In the genomic region with DNA sequence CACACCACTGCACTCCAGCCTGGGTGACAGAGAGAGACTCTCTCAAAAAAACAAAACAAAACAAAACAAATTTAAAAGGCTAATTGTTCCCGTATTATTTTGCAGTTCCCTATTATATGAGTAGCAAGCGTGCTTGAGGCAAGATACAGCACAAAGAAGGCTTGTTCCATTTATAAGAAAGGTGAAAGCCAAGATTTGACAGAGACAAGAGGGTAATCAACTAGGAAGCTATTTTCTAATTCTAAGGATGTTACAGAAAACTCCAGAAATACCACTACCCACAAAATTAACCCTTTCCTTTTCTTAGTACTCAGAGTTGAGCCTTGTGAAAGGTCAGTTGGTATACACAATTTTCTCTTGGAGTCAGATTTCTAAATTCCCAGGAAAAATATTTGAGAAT, we compare ENCODE assay signal across 30 cellular contexts.
DNase-seq lines count a peak whose midpoint lies in the region; FAIRE-seq and TF ChIP-seq lines count a peak whose summit lies in the region.
"Had no signal": no experiment of that assay in that cellular context is flagged by ENCODE, and none has a peak within 500 bp of the region (broad histone marks: within the 10 kb centered on the region; RNA-seq: fewer than 3 reads in every experiment).

No MANE protein-coding gene starts in this region.

- H3K36me3 Mint-ChIP-seq in astrocyte (ENCODE audit: low read depth, unreplicated experiment) = no peaks in the 10 kb centered on the region
- H3K36me3 Mint-ChIP-seq in activated T-helper 1 cell treated with anti-CD3 and anti-CD28 coated beads, Interleukin-12 subunit alpha, Interleukin-12 subunit beta, Interleukin-2, Interleukin-4 antibody, amounts not matched to agents 30 ng/mL and 10 ng/mL and 1 ng/mL, durations not matched to agents 14 hours and 24 hours and 36 hours (ENCODE audit: low read depth) = no peaks in the 10 kb centered on the region
- H3K36me3 Mint-ChIP-seq: activated naive CD4-positive, alpha-beta T cell treated with anti-CD3 and anti-CD28 coated beads, Interleukin-2, amount 50 U/mL, for 24 hours had no signal

- no peaks in the 10 kb centered on the region for H3K9me3 ChIP-seq in left ventricle myocardium inferior (replicated peaks)
- H3K9me3 ChIP-seq in astrocyte (ENCODE audit: insufficient read depth, low read depth, low read length) = no peaks in the 10 kb centered on the region
- no peaks in the 10 kb centered on the region for H3K9me3 ChIP-seq in mesodermal cell (ENCODE audit: control insufficient read depth, low read length)
- H3K9me3 ChIP-seq: Caco-2, left lung, sigmoid colon, stomach, transverse colon had no signal

- no peaks in the 10 kb centered on the region for H3K27me3 Mint-ChIP-seq in astrocyte (ENCODE audit: low read depth, unreplicated experiment)
- H3K27me3 Mint-ChIP-seq in activated T-helper 1 cell treated with anti-CD3 and anti-CD28 coated beads, Interleukin-12 subunit alpha, Interleukin-12 subunit beta, Interleukin-2, Interleukin-4 antibody, amounts not matched to agents 30 ng/mL and 10 ng/mL and 1 ng/mL, durations not matched to agents 14 hours and 24 hours and 36 hours (ENCODE audit: insufficient read depth) = peaks cover 5% of the 10 kb centered on the region

- DNase-seq in left ventricle myocardium inferior (no peak), cardiac septum (ENCODE audit: low spot score) (no peak), astrocyte (ENCODE audit: low read depth) (peak; percentile 48), NCI-H2171 (lab: John Stamatoyannopoulos, UW) (no peak), GM13976 (ENCODE audit: low spot score) (no peak), NCI-H82 treated with DMSO at 0.1 percent for 48 hours (lab: John Stamatoyannopoulos, UW; ENCODE audit: unreplicated experiment) (no peak)
- no peak for DNase-seq in activated T-helper 1 cell treated with anti-CD3 and anti-CD28 coated beads, Interleukin-12 subunit alpha, Interleukin-12 subunit beta, Interleukin-2, Interleukin-4 antibody, amounts not matched to agents 30 ng/mL and 10 ng/mL and 1 ng/mL, durations not matched to agents 14 hours and 24 hours and 36 hours (ENCODE audit: low spot score)
- DNase-seq: activated B cell treated with CpG ODN at 0.5 μM for 24 hours; activated CD4-positive, alpha-beta T cell treated with anti-CD3 and anti-CD28 coated beads, Interleukin-2, amount 50 U/mL, for 4 hours; Caco-2; effector memory CD4-positive, alpha-beta T cell; H9; left lung; NCI-H1048; NCI-H1694 treated with DMSO at 0.1 percent for 48 hours; sigmoid colon; stimulated activated CD8-positive, alpha-beta memory T cell treated with anti-CD3 and anti-CD28 coated beads, Interleukin-4, amount 100 ng/mL, for 48 hours; stomach; T-helper 9 cell; transverse colon had no signal

- no peaks in the 10 kb centered on the region for H3K79me2 ChIP-seq in astrocyte (ENCODE audit: insufficient read depth, low read length)

- peaks cover 10% of the 10 kb centered on the region for H3K4me1 Mint-ChIP-seq in astrocyte (ENCODE audit: low read depth, unreplicated experiment)
- H3K4me1 Mint-ChIP-seq in activated T-helper 1 cell treated with anti-CD3 and anti-CD28 coated beads, Interleukin-12 subunit alpha, Interleukin-12 subunit beta, Interleukin-2, Interleukin-4 antibody, amounts not matched to agents 30 ng/mL and 10 ng/mL and 1 ng/mL, durations not matched to agents 14 hours and 24 hours and 36 hours (ENCODE audit: low read depth) = no peaks in the 10 kb centered on the region
- H3K4me1 Mint-ChIP-seq: activated B cell treated with CpG ODN at 0.5 μM for 24 hours; activated naive CD4-positive, alpha-beta T cell treated with anti-CD3 and anti-CD28 coated beads, Interleukin-2, amount 50 U/mL, for 24 hours; activated T-helper 17 cell treated with anti-CD3 and anti-CD28 coated beads, Interleukin-2, amount 50 U/mL, for 72 hours had no signal

- H3K9me3 Mint-ChIP-seq in astrocyte (ENCODE audit: unreplicated experiment) = no peaks in the 10 kb centered on the region
- no peaks in the 10 kb centered on the region for H3K9me3 Mint-ChIP-seq in activated T-helper 1 cell treated with anti-CD3 and anti-CD28 coated beads, Interleukin-12 subunit alpha, Interleukin-12 subunit beta, Interleukin-2, Interleukin-4 antibody, amounts not matched to agents 30 ng/mL and 10 ng/mL and 1 ng/mL, durations not matched to agents 14 hours and 24 hours and 36 hours
- H3K9me3 Mint-ChIP-seq: activated B cell treated with CpG ODN at 0.5 μM for 24 hours; activated naive CD4-positive, alpha-beta T cell treated with anti-CD3 and anti-CD28 coated beads, Interleukin-2, amount 50 U/mL, for 24 hours; activated T-helper 17 cell treated with anti-CD3 and anti-CD28 coated beads, Interleukin-2, amount 50 U/mL, for 72 hours; H9 had no signal

- 94% methylated on average over 2 of the region's 2 CpGs; no CpG with 5 or more reads in 1 of the 2 experiments for WGBS in mesodermal cell (ENCODE audit: insufficient coverage in 2 of 2), 2 experiments

- no peaks in the 10 kb centered on the region for H3K27me3 ChIP-seq in left ventricle myocardium inferior (ENCODE audit: low read depth)
- H3K27me3 ChIP-seq in astrocyte (ENCODE audit: insufficient read depth, low read length) = no peaks in the 10 kb centered on the region
- H3K27me3 ChIP-seq: left lung, sigmoid colon, stomach, transverse colon had no signal

- H3K27ac ChIP-seq in left ventricle myocardium inferior (replicated peaks) = peak overlapping the region; percentile 16
- H3K27ac ChIP-seq in astrocyte (ENCODE audit: low read depth, low read length) = peak overlapping the region; percentile 89
- peak overlapping the region; percentile 89 for H3K27ac ChIP-seq in mesodermal cell (ENCODE audit: low read depth, low read length, severe bottlenecking)
- H3K27ac ChIP-seq: left lung, RWPE1, sigmoid colon, stomach, transverse colon had no signal

- no peak overlapping the region for H2AFZ ChIP-seq in astrocyte (ENCODE audit: low read depth, low read length)

- H3K4me2 ChIP-seq in astrocyte (ENCODE audit: low read length) = peak overlapping the region; percentile 72

- intact Hi-C loops in left ventricle myocardium inferior (cut with micrococcal nuclease) (no loop called here), cardiac septum (cut with DNase I) (no loop called here)
- intact Hi-C loops in activated T-helper 1 cell treated with anti-CD3 and anti-CD28 coated beads, Interleukin-12 subunit alpha, Interleukin-12 subunit beta, Interleukin-2, Interleukin-4 antibody, amounts not matched to agents 30 ng/mL and 10 ng/mL and 1 ng/mL, durations not matched to agents 14 hours and 24 hours and 36 hours (cut with micrococcal nuclease) = no loop called here

- TF ChIP-seq CTCF in left ventricle myocardium inferior (IDR thresholded peaks at IDR 0.05; ENCODE audit: borderline replicate concordance) (no peak), astrocyte (IDR thresholded peaks at IDR 0.05; ENCODE audit: insufficient read depth, low read depth, low read length) (no peak), GM13976 (IDR thresholded peaks at IDR 0.05; ENCODE audit: borderline replicate concordance, control extremely low read depth, extremely low read depth, insufficient read depth, missing control alignments) (no peak)

- H4K20me1 ChIP-seq in astrocyte (ENCODE audit: insufficient read depth, low read length) = no peaks in the 10 kb centered on the region

- in situ Hi-C loops in GM13976 (cut with MboI; ENCODE audit: low sequenced_read_pairs, unreplicated experiment) = no loop called here

- H3K4me1 ChIP-seq in left ventricle myocardium inferior (peaks cover 16% of the 10 kb centered on the region), astrocyte (ENCODE audit: insufficient read depth, low read length) (peaks cover 6% of the 10 kb centered on the region), mesodermal cell (ENCODE audit: control insufficient read depth, insufficient read depth, low read length, poor library complexity, severe bottlenecking) (peaks cover 19% of the 10 kb centered on the region)
- H3K4me1 ChIP-seq: Caco-2, left lung, transverse colon had no signal

- H3K9ac ChIP-seq in astrocyte (ENCODE audit: low read length) = peak overlapping the region; percentile 67

- H3K4me3 ChIP-seq in left ventricle myocardium inferior (no peak overlapping the region), astrocyte (ENCODE audit: insufficient read depth, low read depth, low read length) (no peak overlapping the region), mesodermal cell (ENCODE audit: extremely low read depth, insufficient read depth, low read length, poor library complexity, severe bottlenecking) (no peak overlapping the region)
- H3K4me3 ChIP-seq: GM12878, left lung, sigmoid colon, stomach, transverse colon had no signal

- H3K36me3 ChIP-seq in left ventricle myocardium inferior (no peaks in the 10 kb centered on the region), astrocyte (ENCODE audit: insufficient read depth, low read length) (no peaks in the 10 kb centered on the region), mesodermal cell (ENCODE audit: control insufficient read depth, insufficient read depth, low read length) (no peaks in the 10 kb centered on the region)
- H3K36me3 ChIP-seq: left lung, sigmoid colon, stomach, transverse colon had no signal

- no peak overlapping the region for H3K4me3 Mint-ChIP-seq in astrocyte (ENCODE audit: unreplicated experiment)
- H3K4me3 Mint-ChIP-seq in activated T-helper 1 cell treated with anti-CD3 and anti-CD28 coated beads, Interleukin-12 subunit alpha, Interleukin-12 subunit beta, Interleukin-2, Interleukin-4 antibody, amounts not matched to agents 30 ng/mL and 10 ng/mL and 1 ng/mL, durations not matched to agents 14 hours and 24 hours and 36 hours = no peak overlapping the region
- H3K4me3 Mint-ChIP-seq: activated B cell treated with CpG ODN at 0.5 μM for 24 hours; activated naive CD4-positive, alpha-beta T cell treated with anti-CD3 and anti-CD28 coated beads, Interleukin-2, amount 50 U/mL, for 24 hours; activated T-helper 17 cell treated with anti-CD3 and anti-CD28 coated beads, Interleukin-2, amount 50 U/mL, for 72 hours; H9; neural crest cell had no signal

- peak overlapping the region; percentile 89 for H3K27ac Mint-ChIP-seq in astrocyte (ENCODE audit: unreplicated experiment)
- H3K27ac Mint-ChIP-seq in activated T-helper 1 cell treated with anti-CD3 and anti-CD28 coated beads, Interleukin-12 subunit alpha, Interleukin-12 subunit beta, Interleukin-2, Interleukin-4 antibody, amounts not matched to agents 30 ng/mL and 10 ng/mL and 1 ng/mL, durations not matched to agents 14 hours and 24 hours and 36 hours = no peak overlapping the region
- H3K27ac Mint-ChIP-seq: activated B cell treated with CpG ODN at 0.5 μM for 24 hours; activated naive CD4-positive, alpha-beta T cell treated with anti-CD3 and anti-CD28 coated beads, Interleukin-2, amount 50 U/mL, for 24 hours; activated T-helper 17 cell treated with anti-CD3 and anti-CD28 coated beads, Interleukin-2, amount 50 U/mL, for 72 hours; progenitor cell of endocrine pancreas had no signal

- no peak for FAIRE-seq in astrocyte (lab: Jason Lieb, UNC)
- FAIRE-seq: A204.1, colon, frontal cortex, GM12878 had no signal

Comparison
In these comparisons a context has a peak if more than half of its experiments do, and no peak if none do; other contexts are left out.
1. H3K27ac ChIP-seq: peak in every context shown above with its lines; median percentile 89 in astrocyte; 89 in mesodermal cell; 16 in left ventricle myocardium inferior.